In genomic region chr10:109978481-109978880, GRCh38 we compare ENCODE assay signal across 7 cellular contexts. TPM values are rescaled to one million over a fixed set of nuclear protein-coding genes. Genes with fewer than 3 reads are reported as not detected.
DNase-seq lines count a peak whose midpoint lies in the region; ATAC-seq and TF ChIP-seq lines count a peak whose summit lies in the region.

No MANE protein-coding gene starts in this region.

- H3K27ac ChIP-seq in PC-3 (ENCODE audit: low read length): no peak overlapping the region

- peak; percentile 83 for TF ChIP-seq CTCF in PC-3 (conservative IDR thresholded peaks at IDR 0.05; ENCODE audit: low read depth, low read length)
- peak; percentile 84 for TF ChIP-seq CTCF in glutamatergic neuron (IDR thresholded peaks at IDR 0.05; ENCODE audit: partially characterized antibody, unreplicated experiment)

- H3K9me3 ChIP-seq in PC-3 (ENCODE audit: low read length): no peaks in the 10 kb centered on the region

- POLR2A ChIA-PET in PC-3 (lab: Charles Lee; ENCODE audit: unreplicated experiment): no interaction called here

- H3K4me3 ChIP-seq in PC-3 (ENCODE audit: low read length): no peak overlapping the region
- no peak overlapping the region for H3K4me3 ChIP-seq in skeletal muscle cell (ENCODE audit: low read depth, low read length)

- no peaks in the 10 kb centered on the region for H3K36me3 Mint-ChIP-seq in activated T-helper 2 cell treated with anti-CD3 and anti-CD28 coated beads, Interferon-gamma antibody, Interleukin-2, Interleukin-4, amounts not matched to agents 10 μg/mL and 5 μg/mL and 100 μg/mL, durations not matched to agents 14 hours and 24 hours and 36 hours (ENCODE audit: low read depth)
- H3K36me3 Mint-ChIP-seq in glutamatergic neuron (ENCODE audit: unreplicated experiment): no peaks in the 10 kb centered on the region

- peaks cover 24% of the 10 kb centered on the region for H3K27me3 Mint-ChIP-seq in activated T-helper 2 cell treated with anti-CD3 and anti-CD28 coated beads, Interferon-gamma antibody, Interleukin-2, Interleukin-4, amounts not matched to agents 10 μg/mL and 5 μg/mL and 100 μg/mL, durations not matched to agents 14 hours and 24 hours and 36 hours (ENCODE audit: low read depth)
- no peaks in the 10 kb centered on the region for H3K27me3 Mint-ChIP-seq in glutamatergic neuron (ENCODE audit: unreplicated experiment)

- ATAC-seq in PC-3 (no peak), HG02678 (IDR thresholded peaks at IDR 0.05; ENCODE audit: unreplicated experiment) (no peak)

- H3K4me3 Mint-ChIP-seq in activated T-helper 2 cell treated with anti-CD3 and anti-CD28 coated beads, Interferon-gamma antibody, Interleukin-2, Interleukin-4, amounts not matched to agents 10 μg/mL and 5 μg/mL and 100 μg/mL, durations not matched to agents 14 hours and 24 hours and 36 hours (ENCODE audit: low read depth): no peak overlapping the region
- no peak overlapping the region for H3K4me3 Mint-ChIP-seq in glutamatergic neuron (ENCODE audit: unreplicated experiment)

- peak; percentile 27 for DNase-seq in GM19240 (ENCODE audit: insufficient read length, low spot score)
- peak; percentile 48 for DNase-seq in PC-3
- DNase-seq in activated T-helper 2 cell treated with anti-CD3 and anti-CD28 coated beads, Interferon-gamma antibody, Interleukin-2, Interleukin-4, amounts not matched to agents 10 μg/mL and 5 μg/mL and 100 μg/mL, durations not matched to agents 14 hours and 24 hours and 36 hours (ENCODE audit: low spot score): peak; percentile 43
- DNase-seq in glutamatergic neuron: peak; percentile 52
- DNase-seq in skeletal muscle cell (ENCODE audit: low read depth): peak; percentile 70
- no peak for DNase-seq in NCI-H2227 treated with DMSO at 0.1 percent for 48 hours (lab: John Stamatoyannopoulos, UW)

- no peak overlapping the region for H3K27ac Mint-ChIP-seq in activated T-helper 2 cell treated with anti-CD3 and anti-CD28 coated beads, Interferon-gamma antibody, Interleukin-2, Interleukin-4, amounts not matched to agents 10 μg/mL and 5 μg/mL and 100 μg/mL, durations not matched to agents 14 hours and 24 hours and 36 hours
- no peak overlapping the region for H3K27ac Mint-ChIP-seq in glutamatergic neuron (ENCODE audit: unreplicated experiment)

- no peak overlapping the region for H3K9ac ChIP-seq in PC-3 (ENCODE audit: low read length)

- no peaks in the 10 kb centered on the region for H3K27me3 ChIP-seq in PC-3 (ENCODE audit: low read length)

- no peaks in the 10 kb centered on the region; the same call in 1 of the 2 replicates for H3K36me3 ChIP-seq in PC-3 (ENCODE audit: low read depth, low read length)

- CTCF ChIA-PET in PC-3 (lab: Charles Lee): interaction anchor here (0.7 kb wide), 1 partner anchor 77 kb away, joined by 3 read pairs; no protein-coding TSS in a partner anchor

- intact Hi-C loops in PC-3 (cut with micrococcal nuclease): loop anchor here (1.0 kb wide), 1 partner anchor 38 kb away; no protein-coding TSS in a partner anchor
- intact Hi-C loops in activated T-helper 2 cell treated with anti-CD3 and anti-CD28 coated beads, Interferon-gamma antibody, Interleukin-2, Interleukin-4, amounts not matched to agents 10 μg/mL and 5 μg/mL and 100 μg/mL, durations not matched to agents 14 hours and 24 hours and 36 hours (cut with micrococcal nuclease): loop anchor here (1.0 kb wide), 1 partner anchor 159 kb away; no protein-coding TSS in a partner anchor

- no peaks in the 10 kb centered on the region for H4K20me1 ChIP-seq in PC-3 (ENCODE audit: low read length)

- no peaks in the 10 kb centered on the region for H3K4me1 ChIP-seq in PC-3 (ENCODE audit: insufficient read depth, low read length)

- H3K4me1 Mint-ChIP-seq in activated T-helper 2 cell treated with anti-CD3 and anti-CD28 coated beads, Interferon-gamma antibody, Interleukin-2, Interleukin-4, amounts not matched to agents 10 μg/mL and 5 μg/mL and 100 μg/mL, durations not matched to agents 14 hours and 24 hours and 36 hours (ENCODE audit: low read depth): no peaks in the 10 kb centered on the region
- peaks cover 17% of the 10 kb centered on the region for H3K4me1 Mint-ChIP-seq in glutamatergic neuron (ENCODE audit: low read depth, unreplicated experiment)

- no peak overlapping the region for H3K4me2 ChIP-seq in PC-3 (ENCODE audit: low read length)

- H3K9me3 Mint-ChIP-seq in activated T-helper 2 cell treated with anti-CD3 and anti-CD28 coated beads, Interferon-gamma antibody, Interleukin-2, Interleukin-4, amounts not matched to agents 10 μg/mL and 5 μg/mL and 100 μg/mL, durations not matched to agents 14 hours and 24 hours and 36 hours: no peaks in the 10 kb centered on the region
- no peaks in the 10 kb centered on the region for H3K9me3 Mint-ChIP-seq in glutamatergic neuron (ENCODE audit: unreplicated experiment)

- no peaks in the 10 kb centered on the region for H3K9me2 ChIP-seq in PC-3 (replicated peaks; ENCODE audit: low read length)

- no TSS peak for BruUV-seq in PC-3 (replicated peaks; lab: Mats Ljungman, UMichigan)

- H2AFZ ChIP-seq in PC-3 (ENCODE audit: low read length): no peak overlapping the region

- no peaks in the 10 kb centered on the region for H3K79me2 ChIP-seq in PC-3 (ENCODE audit: low read length)

- H3F3A ChIP-seq in PC-3 (ENCODE audit: low read length, unreplicated experiment): no peaks in the 10 kb centered on the region

RNA-seq across cellular contexts. Expression of gene ADD3, which starts 29.3 kb away (rescaled TPM):
- total RNA-seq in PC-3 (2014; rRNA removed) (25.7 and 30.3 TPM in 2 replicates), glutamatergic neuron (ENCODE audit: unreplicated experiment) (22.8 TPM)
- total RNA-seq in activated T-helper 2 cell treated with anti-CD3 and anti-CD28 coated beads, Interferon-gamma antibody, Interleukin-2, Interleukin-4, amounts not matched to agents 10 μg/mL and 5 μg/mL and 100 μg/mL, durations not matched to agents 14 hours and 24 hours and 36 hours: 37.8 and 47.4 TPM in 2 replicates

RNA-seq across cellular contexts. Expression of gene XPNPEP1, which starts 55.2 kb away (rescaled TPM):
- total RNA-seq in PC-3 (2014; rRNA removed) (77.3 TPM in 2 replicates), glutamatergic neuron (ENCODE audit: unreplicated experiment) (51.4 TPM)
- total RNA-seq in activated T-helper 2 cell treated with anti-CD3 and anti-CD28 coated beads, Interferon-gamma antibody, Interleukin-2, Interleukin-4, amounts not matched to agents 10 μg/mL and 5 μg/mL and 100 μg/mL, durations not matched to agents 14 hours and 24 hours and 36 hours: 79.4 and 88.2 TPM in 2 replicates
